Comparison of ENCODE assay signal across 8 cellular contexts in the genomic region with DNA sequence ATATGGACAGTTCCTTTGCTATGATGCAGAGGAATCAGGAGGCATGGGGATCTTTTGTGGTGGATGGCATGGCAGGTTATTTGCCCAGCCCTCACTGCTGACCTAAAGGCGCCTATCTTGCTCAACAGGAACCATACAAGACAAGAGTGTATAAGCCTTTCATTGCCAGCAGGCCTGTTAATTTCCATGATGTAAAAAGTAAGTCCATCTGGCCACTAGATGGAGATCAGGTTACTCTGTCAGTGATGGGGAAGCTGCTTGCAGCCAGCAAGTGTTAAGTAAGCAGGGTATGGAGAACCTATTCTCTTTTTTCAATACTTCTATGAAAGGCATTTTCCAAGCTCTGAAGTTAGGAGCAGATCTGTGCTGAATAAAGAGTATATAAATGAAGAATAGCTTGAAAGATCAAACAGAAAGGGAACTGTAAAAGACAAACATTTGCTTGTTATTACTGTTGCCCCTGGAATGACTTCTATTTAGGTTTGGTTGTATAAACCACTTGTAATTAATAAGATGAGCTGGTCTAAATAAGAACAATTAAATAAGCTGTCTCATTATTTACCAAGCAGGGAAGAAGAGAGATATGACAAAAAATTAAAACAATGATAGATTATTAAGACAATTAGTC.
DNase-seq lines count a peak whose midpoint lies in the region; ATAC-seq and TF ChIP-seq lines count a peak whose summit lies in the region.

No MANE protein-coding gene starts in this region.

- H3K27me3 Mint-ChIP-seq in activated naive CD8-positive, alpha-beta T cell treated with anti-CD3 and anti-CD28 coated beads, Interleukin-2, amount 50 U/mL, for 24 hours = no peaks in the 10 kb centered on the region

- no peaks in the 10 kb centered on the region for H3K4me1 ChIP-seq in parathyroid adenoma

- H3K36me3 ChIP-seq in parathyroid adenoma (ENCODE audit: control insufficient read depth, insufficient read depth, low read length) = no peaks in the 10 kb centered on the region

- no peaks in the 10 kb centered on the region for H3K9me3 ChIP-seq in parathyroid adenoma (ENCODE audit: control insufficient read depth, low read length)

- peaks cover 10% of the 10 kb centered on the region for H3K36me3 Mint-ChIP-seq in activated naive CD8-positive, alpha-beta T cell treated with anti-CD3 and anti-CD28 coated beads, Interleukin-2, amount 50 U/mL, for 24 hours (ENCODE audit: low read depth)

- no peaks in the 10 kb centered on the region for H3K4me1 Mint-ChIP-seq in activated naive CD8-positive, alpha-beta T cell treated with anti-CD3 and anti-CD28 coated beads, Interleukin-2, amount 50 U/mL, for 24 hours

- H2AFZ ChIP-seq in parathyroid adenoma = no peak overlapping the region

- ATAC-seq in GM21390 (IDR thresholded peaks at IDR 0.05; ENCODE audit: unreplicated experiment) (peak; percentile 66), Right ventricle myocardium superior (ENCODE audit: poor library complexity) (peak; percentile 97), HG03039 (IDR thresholded peaks at IDR 0.05; ENCODE audit: unreplicated experiment) (no peak)
- peak; percentile 82 for ATAC-seq in activated naive CD8-positive, alpha-beta T cell treated with anti-CD3 and anti-CD28 coated beads, Interleukin-2, amount 50 U/mL, for 24 hours

- intact Hi-C loops in Right ventricle myocardium superior (cut with DNase I) = loop anchor here (5.0 kb wide), 1 partner anchor 444 kb away; no protein-coding TSS in a partner anchor

- no peak overlapping the region for H3K9ac ChIP-seq in parathyroid adenoma

- H3K27ac Mint-ChIP-seq in activated naive CD8-positive, alpha-beta T cell treated with anti-CD3 and anti-CD28 coated beads, Interleukin-2, amount 50 U/mL, for 24 hours = no peak overlapping the region

- H3K9me3 Mint-ChIP-seq in activated naive CD8-positive, alpha-beta T cell treated with anti-CD3 and anti-CD28 coated beads, Interleukin-2, amount 50 U/mL, for 24 hours = no peaks in the 10 kb centered on the region

- TF ChIP-seq CTCF in parathyroid adenoma (IDR thresholded peaks at IDR 0.05) = peak; percentile 58

- DNase-seq in ELF-1 (ENCODE audit: low read depth, low spot score) (peak; percentile 75), HT1080 (ENCODE audit: low read depth) (peak; percentile 86), NCI-H82 treated with DMSO at 0.1 percent for 48 hours (lab: John Stamatoyannopoulos, UW; ENCODE audit: unreplicated experiment) (peak; percentile 83), Right ventricle myocardium superior (no peak)
- DNase-seq in activated naive CD8-positive, alpha-beta T cell treated with anti-CD3 and anti-CD28 coated beads, Interleukin-2, amount 50 U/mL, for 24 hours = peak; percentile 8

- no peak overlapping the region for H3K4me3 Mint-ChIP-seq in activated naive CD8-positive, alpha-beta T cell treated with anti-CD3 and anti-CD28 coated beads, Interleukin-2, amount 50 U/mL, for 24 hours

- no peaks in the 10 kb centered on the region for H3K79me2 ChIP-seq in parathyroid adenoma

- H3K27ac ChIP-seq in parathyroid adenoma = no peak overlapping the region

- H3K4me3 ChIP-seq in parathyroid adenoma (ENCODE audit: low read depth, low read length) = no peak overlapping the region

- H3K27me3 ChIP-seq in parathyroid adenoma (ENCODE audit: control insufficient read depth, insufficient read depth, low read length) = no peaks in the 10 kb centered on the region

- no peak overlapping the region for H3K4me2 ChIP-seq in parathyroid adenoma (ENCODE audit: low read length)
